Comparison of ENCODE assay signal across 20 cellular contexts in genomic region chr3:117047951-117048705, GRCh38.
"Had no signal": no experiment of that assay in that cellular context is flagged by ENCODE, and none has a peak within 500 bp of the region (broad histone marks: within the 10 kb centered on the region; RNA-seq: fewer than 3 reads in every experiment).

No MANE protein-coding gene starts in this region.

- H3K4me1 ChIP-seq: psoas muscle, spleen, suprapubic skin, upper lobe of right lung, uterus had no signal

- DNase-seq: dorsolateral prefrontal cortex; effector CD4-positive, alpha-beta T cell; natural killer cell; occipital lobe; ovary; posterior cingulate gyrus; psoas muscle; right cardiac atrium; spleen; stimulated activated CD4-positive, alpha-beta T cell treated with anti-CD3 and anti-CD28 coated beads, Interleukin-4, amount 100 ng/mL, for 4 hours; transverse colon; upper lobe of right lung; uterus had no signal

- H3K27me3 Mint-ChIP-seq: memory B cell; stimulated activated memory B cell treated with anti-CD40 and anti-IgM and Interleukin-4, amounts not matched to agents 10 μg/mL and 1 μg/mL and 100 μg/mL, for 72 hours; stimulated activated naive CD8-positive, alpha-beta T cell treated with anti-CD3 and anti-CD28 coated beads, Interleukin-15, Interleukin-2, amounts not matched to agents 100 ng/mL and 50 ng/mL, for 24 hours had no signal

- H3K36me3 Mint-ChIP-seq: memory B cell; natural killer cell; stimulated activated memory B cell treated with anti-CD40 and anti-IgM and Interleukin-4, amounts not matched to agents 10 μg/mL and 1 μg/mL and 100 μg/mL, for 72 hours had no signal

- H3K27me3 ChIP-seq: dorsolateral prefrontal cortex, ovary, spleen, suprapubic skin, transverse colon, upper lobe of right lung, uterus had no signal

- H3K9me3 ChIP-seq: ovary, psoas muscle, spleen, suprapubic skin, transverse colon, upper lobe of right lung, uterus had no signal

- H3K4me3 ChIP-seq: dorsolateral prefrontal cortex, lung, ovary, psoas muscle, skin epidermis, spleen, suprapubic skin, transverse colon, upper lobe of right lung, uterus had no signal

- H3K9me3 Mint-ChIP-seq: stimulated activated naive CD8-positive, alpha-beta T cell treated with anti-CD3 and anti-CD28 coated beads, Interleukin-15, Interleukin-2, amounts not matched to agents 100 ng/mL and 50 ng/mL, for 24 hours had no signal

- H3K4me3 Mint-ChIP-seq: memory B cell; natural killer cell; stimulated activated memory B cell treated with anti-CD40 and anti-IgM and Interleukin-4, amounts not matched to agents 10 μg/mL and 1 μg/mL and 100 μg/mL, for 72 hours; stimulated activated naive CD8-positive, alpha-beta T cell treated with anti-CD3 and anti-CD28 coated beads, Interleukin-15, Interleukin-2, amounts not matched to agents 100 ng/mL and 50 ng/mL, for 24 hours had no signal

- H3K27ac ChIP-seq: dorsolateral prefrontal cortex, ovary, psoas muscle, skin epidermis, spleen, suprapubic skin, transverse colon, upper lobe of right lung, uterus had no signal

- H3K4me1 Mint-ChIP-seq: memory B cell; natural killer cell; stimulated activated memory B cell treated with anti-CD40 and anti-IgM and Interleukin-4, amounts not matched to agents 10 μg/mL and 1 μg/mL and 100 μg/mL, for 72 hours had no signal

- H3K36me3 ChIP-seq: ovary, spleen, suprapubic skin, transverse colon, upper lobe of right lung, uterus had no signal

- ATAC-seq: left lobe of liver; natural killer cell; psoas muscle; right cardiac atrium; stimulated activated memory B cell treated with anti-CD40 and anti-IgM and Interleukin-4, amounts not matched to agents 10 μg/mL and 1 μg/mL and 100 μg/mL, for 72 hours; upper lobe of right lung had no signal

- H3K27ac Mint-ChIP-seq: memory B cell; natural killer cell; stimulated activated memory B cell treated with anti-CD40 and anti-IgM and Interleukin-4, amounts not matched to agents 10 μg/mL and 1 μg/mL and 100 μg/mL, for 72 hours; stimulated activated naive CD8-positive, alpha-beta T cell treated with anti-CD3 and anti-CD28 coated beads, Interleukin-15, Interleukin-2, amounts not matched to agents 100 ng/mL and 50 ng/mL, for 24 hours had no signal
